8 cellular contexts compared by ENCODE assay signal in genomic region chr6:155171109-155171746, GRCh38.
DNase-seq lines count a peak whose midpoint lies in the region; ATAC-seq and TF ChIP-seq lines count a peak whose summit lies in the region.

No MANE protein-coding gene starts in this region.

- H3K9me3 Mint-ChIP-seq in activated naive CD8-positive, alpha-beta T cell treated with anti-CD3 and anti-CD28 coated beads, Interleukin-2, amount 10 ng/mL, durations not matched to agents 7 days and 5 days = no peaks in the 10 kb centered on the region

- TF ChIP-seq RAD21 in SK-N-SH (IDR thresholded peaks at IDR 0.05; ENCODE audit: low read length) = no peak

- WGBS in SK-N-SH (ENCODE audit: low lambda C conversion rate) = 22% methylated on average over 5 of the region's 6 CpGs

- H3K9ac ChIP-seq in SK-N-SH = peak overlapping the region; percentile 63

- peak overlapping the region; percentile 66 for H3K4me2 ChIP-seq in SK-N-SH

- peak overlapping the region; percentile 63 for H3K4me3 Mint-ChIP-seq in activated naive CD8-positive, alpha-beta T cell treated with anti-CD3 and anti-CD28 coated beads, Interleukin-2, amount 10 ng/mL, durations not matched to agents 7 days and 5 days

- CTCF ChIA-PET in SK-N-SH (lab: Yijun Ruan, JAX) = interaction anchor here (0.8 to 12.1 kb wide), 5 partner anchors 233 to 495 kb away, joined by 3 to 132 read pairs (median 4); no protein-coding TSS in a partner anchor

- H3K27me3 Mint-ChIP-seq in activated naive CD8-positive, alpha-beta T cell treated with anti-CD3 and anti-CD28 coated beads, Interleukin-2, amount 10 ng/mL, durations not matched to agents 7 days and 5 days = no peaks in the 10 kb centered on the region

- peak in 1 of 2 experiments; percentile 86; a peak in 2 of 4 replicates for TF ChIP-seq EP300 in SK-N-SH (IDR thresholded peaks at IDR 0.05; ENCODE audit: borderline replicate concordance in 1 of 2, low read depth in 1 of 2, low read length in 1 of 2)

- H3K4me1 Mint-ChIP-seq in activated naive CD8-positive, alpha-beta T cell treated with anti-CD3 and anti-CD28 coated beads, Interleukin-2, amount 10 ng/mL, durations not matched to agents 7 days and 5 days = peaks cover 28% of the 10 kb centered on the region

- TF ChIP-seq CTCF in SK-N-SH (IDR thresholded peaks at IDR 0.05) = no peak

- POLR2A ChIA-PET in SK-N-SH (lab: Yijun Ruan, JAX) = no interaction called here
- POLR2A ChIA-PET in activated naive CD8-positive, alpha-beta T cell treated with anti-CD3 and anti-CD28 coated beads, Interleukin-2, amount 10 ng/mL, durations not matched to agents 7 days and 5 days (lab: Charles Lee) = interaction anchor here (0.7 to 2.9 kb wide), 4 partner anchors 17 to 925 kb away, joined by 3 to 36 read pairs (median 4); no protein-coding TSS in a partner anchor

- H3K4me1 ChIP-seq in ACC112 (ENCODE audit: control insufficient read depth, insufficient read depth, low read length, unreplicated experiment) = peaks cover 29% of the 10 kb centered on the region
- H3K4me1 ChIP-seq in SK-N-SH (ENCODE audit: control insufficient read depth in 1 of 2, insufficient read depth in 2 of 2, low read depth in 1 of 2, low read length in 1 of 2) = peaks cover 10 to 14% of the 10 kb centered on the region in 2 experiments

- ATAC-seq in GM19043 (IDR thresholded peaks at IDR 0.05; ENCODE audit: low read depth, unreplicated experiment) (peak; percentile 67), HG03159 (IDR thresholded peaks at IDR 0.05; ENCODE audit: unreplicated experiment) (peak; percentile 82)
- peak; percentile 88 for ATAC-seq in activated naive CD8-positive, alpha-beta T cell treated with anti-CD3 and anti-CD28 coated beads, Interleukin-2, amount 10 ng/mL, durations not matched to agents 7 days and 5 days (ENCODE audit: low read depth)

- no peaks in the 10 kb centered on the region for H3K9me2 ChIP-seq in SK-N-SH

- no peaks in the 10 kb centered on the region for H3K9me3 ChIP-seq in SK-N-SH

- H2AFZ ChIP-seq in ACC112 (ENCODE audit: low read length, unreplicated experiment) = peak overlapping the region; percentile 24
- H2AFZ ChIP-seq in SK-N-SH (ENCODE audit: low read depth) = no peak overlapping the region; the same call in 1 of the 2 replicates

- H3K27ac Mint-ChIP-seq in activated naive CD8-positive, alpha-beta T cell treated with anti-CD3 and anti-CD28 coated beads, Interleukin-2, amount 10 ng/mL, durations not matched to agents 7 days and 5 days = peak overlapping the region; percentile 89

- no peaks in the 10 kb centered on the region for H4K20me1 ChIP-seq in SK-N-SH (ENCODE audit: insufficient read depth)

- H3F3A ChIP-seq in SK-N-SH (replicated peaks; ENCODE audit: insufficient read depth) = peaks cover 29% of the 10 kb centered on the region

- peaks cover 6% of the 10 kb centered on the region for H3K36me3 Mint-ChIP-seq in activated naive CD8-positive, alpha-beta T cell treated with anti-CD3 and anti-CD28 coated beads, Interleukin-2, amount 10 ng/mL, durations not matched to agents 7 days and 5 days

- H3K4me3 ChIP-seq in ACC112 (ENCODE audit: low read depth, low read length) (peak overlapping the region; percentile 63), SK-N-SH (ENCODE audit: low read depth in 2 of 2, low read length in 1 of 2) (peak overlapping the region in 1 of 2 experiments; percentile 12; a peak in 2 of 4 replicates)

- H3K36me3 ChIP-seq in ACC112 (ENCODE audit: insufficient read depth, low read length) (no peaks in the 10 kb centered on the region), SK-N-SH (replicated peaks in 1 of 2; ENCODE audit: control insufficient read depth in 1 of 2, insufficient read depth in 2 of 2, low read length in 1 of 2) (no peaks in the 10 kb centered on the region)

- H3K79me2 ChIP-seq in ACC112 (ENCODE audit: control insufficient read depth, insufficient read depth, low read length, unreplicated experiment) (no peaks in the 10 kb centered on the region), SK-N-SH (ENCODE audit: insufficient read depth) (no peaks in the 10 kb centered on the region)

- H3K27me3 ChIP-seq in ACC112 (ENCODE audit: insufficient read depth, low read length) (no peaks in the 10 kb centered on the region), SK-N-SH (ENCODE audit: insufficient read depth) (no peaks in the 10 kb centered on the region)

- H3K27ac ChIP-seq in ACC112 (ENCODE audit: low read depth, low read length) = peak overlapping the region; percentile 91
- H3K27ac ChIP-seq in SK-N-SH (ENCODE audit: low read depth in 2 of 2, low read length in 1 of 2) = peak overlapping the region; percentile 59 to 92; a peak in 3 of 4 replicates

- DNase-seq in SK-N-SH (no peak), hypothalamus (lab: John Stamatoyannopoulos, UW) (peak in 26 of 51 donors; percentile 3 to 78 (median 24)), NCI-H748 treated with DMSO at 0.1 percent for 48 hours (lab: John Stamatoyannopoulos, UW) (no peak)
- DNase-seq in activated naive CD8-positive, alpha-beta T cell treated with anti-CD3 and anti-CD28 coated beads, Interleukin-2, amount 10 ng/mL, durations not matched to agents 7 days and 5 days = peak; percentile 63
- DNase-seq in stimulated activated CD4-positive, alpha-beta T cell treated with anti-CD3 and anti-CD28 coated beads, Interleukin-2, amount 100 ng/mL, for 24 hours = peak; percentile 82 to 86

TF ChIP-seq in SK-N-SH, 30 proteins besides CTCF, POLR2A, EP300 and RAD21 (continues in another document):
- TF ChIP-seq RFX5 (IDR thresholded peaks at IDR 0.05; ENCODE audit: low read length) (no peak), ZBTB33 (IDR thresholded peaks at IDR 0.05; ENCODE audit: borderline replicate concordance, low read depth) (no peak), NRF1 (IDR thresholded peaks at IDR 0.05; ENCODE audit: low read depth, low read length) (no peak), FOSL2 (IDR thresholded peaks at IDR 0.05; ENCODE audit: borderline replicate concordance, low read depth) (peak; percentile 87), SMC3 (IDR thresholded peaks at IDR 0.05; ENCODE audit: low read depth, low read length) (no peak), ELF1 (IDR thresholded peaks at IDR 0.05) (peak; percentile 39; the same call in 1 of the 2 replicates), SIN3A (IDR thresholded peaks at IDR 0.05; ENCODE audit: borderline replicate concordance, low read depth, low read length) (no peak), RXRA (IDR thresholded peaks at IDR 0.05; ENCODE audit: borderline replicate concordance, low read depth) (peak; percentile 54; the same call in 1 of the 2 replicates), CHD2 (IDR thresholded peaks at IDR 0.05; ENCODE audit: low read length, partially characterized antibody) (no peak), TAF1 (IDR thresholded peaks at IDR 0.05; ENCODE audit: borderline replicate concordance, low read depth, low read length) (no peak), USF1 (IDR thresholded peaks at IDR 0.05; ENCODE audit: borderline replicate concordance, low read depth) (no peak), GATA2 (CRISPR knock-in tag; IDR thresholded peaks at IDR 0.05) (no peak), GABPA (IDR thresholded peaks at IDR 0.05; ENCODE audit: low read depth) (no peak), REST (IDR thresholded peaks at IDR 0.05; ENCODE audit: low read depth, low read length) (no peak), RCOR1 (IDR thresholded peaks at IDR 0.05; ENCODE audit: low read length) (no peak), MEF2A (IDR thresholded peaks at IDR 0.05; ENCODE audit: borderline replicate concordance, low read depth) (peak; percentile 65)

Comparison
In these comparisons a context has a peak if more than half of its experiments do, and no peak if none do; other contexts are left out.
1. DNase-seq: peak in activated naive CD8-positive, alpha-beta T cell treated with anti-CD3 and anti-CD28 coated beads, Interleukin-2, amount 10 ng/mL, durations not matched to agents 7 days and 5 days (single experiment), hypothalamus (26 of 51) and stimulated activated CD4-positive, alpha-beta T cell treated with anti-CD3 and anti-CD28 coated beads, Interleukin-2, amount 100 ng/mL, for 24 hours (2 of 2); none in SK-N-SH (single experiment) and NCI-H748 treated with DMSO at 0.1 percent for 48 hours (single experiment).
2. Peak in every context shown above with its lines, with median percentiles within 50 percentile points of each other: ATAC-seq.